In genomic region chr21:44706026-44706705, GRCh38 we compare ENCODE assay signal across 1 cellular context.
TF ChIP-seq lines count a peak whose summit lies in the region.

No MANE protein-coding gene starts in this region.

TF ChIP-seq in H1, 55 proteins besides CTCF, POLR2A, EP300 and RAD21:
- TF ChIP-seq ZNF274 (IDR thresholded peaks at IDR 0.05; ENCODE audit: borderline replicate concordance, extremely low read depth, low read length): no peak
- no peak for TF ChIP-seq ATF3 (IDR thresholded peaks at IDR 0.05; ENCODE audit: insufficient read depth, low read depth, low read length)
- peak; percentile 99 for TF ChIP-seq KDM1A (IDR thresholded peaks at IDR 0.05; ENCODE audit: borderline replicate concordance, low read length)
- peak; percentile 86 for TF ChIP-seq BACH1 (IDR thresholded peaks at IDR 0.05; ENCODE audit: low read length)
- TF ChIP-seq POLR2AphosphoS5 (IDR thresholded peaks at IDR 0.05; ENCODE audit: low read depth, low read length): peak; percentile 42; the same call in 1 of the 2 replicates
- TF ChIP-seq CREB1 (IDR thresholded peaks at IDR 0.05): no peak
- TF ChIP-seq SUZ12 (IDR thresholded peaks at IDR 0.05; ENCODE audit: low read length): peak; percentile 53; the same call in 1 of the 2 replicates
- TF ChIP-seq MAX (IDR thresholded peaks at IDR 0.05): peak; percentile 84
- peak; percentile 73 to 89; a peak in 2 of 4 replicates for TF ChIP-seq HDAC2 (IDR thresholded peaks at IDR 0.05; ENCODE audit: borderline replicate concordance in 1 of 2, low read depth in 2 of 2, low read length in 2 of 2)
- no peak for TF ChIP-seq CBX8 (IDR thresholded peaks at IDR 0.05; ENCODE audit: borderline replicate concordance, low read depth, low read length)
- TF ChIP-seq RNF2 (IDR thresholded peaks at IDR 0.05; ENCODE audit: borderline replicate concordance, low read depth, low read length, missing control alignments, poor library complexity, severe bottlenecking): no peak
- no peak for TF ChIP-seq RXRA (IDR thresholded peaks at IDR 0.05; ENCODE audit: insufficient read depth, low read depth, low read length)
TF ChIP-seq in H1: peak in this region for 6.
